ENCODE assay signal across 10 cellular contexts in genomic region chr1:15965228-15965767, GRCh38. TPM values are rescaled to one million over a fixed set of nuclear protein-coding genes. Genes with fewer than 3 reads are reported as not detected.
DNase-seq lines count a peak whose midpoint lies in the region; ATAC-seq lines count a peak whose summit lies in the region.
"Had no signal": no experiment of that assay in that cellular context is flagged by ENCODE, and none has a peak within 500 bp of the region (broad histone marks: within the 10 kb centered on the region; RNA-seq: fewer than 3 reads in every experiment).

No MANE protein-coding gene starts in this region.

- CTCF ChIA-PET in activated CD8-positive, alpha-beta memory T cell treated with anti-CD3 and anti-CD28 coated beads, Interleukin-2, amount 10 ng/mL, durations not matched to agents 7 days and 5 days (lab: Charles Lee): interaction anchor here (1.1 to 2.2 kb wide), 4 partner anchors 11 to 641 kb away, joined by 3 to 9 read pairs (median 4); partner anchors contain the start of gene ZBTB17

- H3K4me3 Mint-ChIP-seq in activated CD8-positive, alpha-beta memory T cell treated with anti-CD3 and anti-CD28 coated beads, Interleukin-2, amount 10 ng/mL, durations not matched to agents 7 days and 5 days: peak overlapping the region; percentile 37
- peak overlapping the region; percentile 77 for H3K4me3 Mint-ChIP-seq in activated naive CD8-positive, alpha-beta T cell treated with anti-CD3 and anti-CD28 coated beads for 36 hours

- peaks cover 42% of the 10 kb centered on the region for H3K36me3 Mint-ChIP-seq in activated CD8-positive, alpha-beta memory T cell treated with anti-CD3 and anti-CD28 coated beads, Interleukin-2, amount 10 ng/mL, durations not matched to agents 7 days and 5 days
- peaks cover 62% of the 10 kb centered on the region for H3K36me3 Mint-ChIP-seq in activated naive CD8-positive, alpha-beta T cell treated with anti-CD3 and anti-CD28 coated beads for 36 hours

- H3K27ac Mint-ChIP-seq in activated CD8-positive, alpha-beta memory T cell treated with anti-CD3 and anti-CD28 coated beads, Interleukin-2, amount 10 ng/mL, durations not matched to agents 7 days and 5 days: peak overlapping the region; percentile 80
- H3K27ac Mint-ChIP-seq in activated naive CD8-positive, alpha-beta T cell treated with anti-CD3 and anti-CD28 coated beads for 36 hours: peak overlapping the region; percentile 100

- DNase-seq in activated CD8-positive, alpha-beta memory T cell treated with anti-CD3 and anti-CD28 coated beads, Interleukin-2, amount 10 ng/mL, durations not matched to agents 7 days and 5 days: no peak
- DNase-seq in activated CD8-positive, alpha-beta memory T cell treated with anti-CD3 and anti-CD28 coated beads, Interleukin-2, amount 50 U/mL, for 48 hours: no peak
- peak; percentile 31 for DNase-seq in activated naive CD8-positive, alpha-beta T cell treated with anti-CD3 and anti-CD28 coated beads for 36 hours
- DNase-seq in hepatic stellate cell (ENCODE audit: low spot score) (peak; percentile 59), superior temporal gyrus (ENCODE audit: extremely low spot score) (peak; percentile 95), SIG-M5 (lab: John Stamatoyannopoulos, UW) (no peak), NCI-H524 treated with DMSO at 0.1 percent for 48 hours (lab: John Stamatoyannopoulos, UW) (no peak)
- DNase-seq: NCI-H226 had no signal

- H3K4me1 Mint-ChIP-seq in activated CD8-positive, alpha-beta memory T cell treated with anti-CD3 and anti-CD28 coated beads, Interleukin-2, amount 10 ng/mL, durations not matched to agents 7 days and 5 days: peaks cover 65% of the 10 kb centered on the region
- peaks cover 86% of the 10 kb centered on the region for H3K4me1 Mint-ChIP-seq in activated naive CD8-positive, alpha-beta T cell treated with anti-CD3 and anti-CD28 coated beads for 36 hours

- no peaks in the 10 kb centered on the region for H3K27me3 Mint-ChIP-seq in activated CD8-positive, alpha-beta memory T cell treated with anti-CD3 and anti-CD28 coated beads, Interleukin-2, amount 10 ng/mL, durations not matched to agents 7 days and 5 days
- no peaks in the 10 kb centered on the region for H3K27me3 Mint-ChIP-seq in activated naive CD8-positive, alpha-beta T cell treated with anti-CD3 and anti-CD28 coated beads for 36 hours

- ATAC-seq in activated CD8-positive, alpha-beta memory T cell treated with anti-CD3 and anti-CD28 coated beads, Interleukin-2, amount 10 ng/mL, durations not matched to agents 7 days and 5 days: no peak
- no peak for ATAC-seq in GM19328 (IDR thresholded peaks at IDR 0.05; ENCODE audit: unreplicated experiment)

- H3K9me3 Mint-ChIP-seq in activated CD8-positive, alpha-beta memory T cell treated with anti-CD3 and anti-CD28 coated beads, Interleukin-2, amount 10 ng/mL, durations not matched to agents 7 days and 5 days (ENCODE audit: low read depth): no peaks in the 10 kb centered on the region
- peaks cover 13% of the 10 kb centered on the region for H3K9me3 Mint-ChIP-seq in activated naive CD8-positive, alpha-beta T cell treated with anti-CD3 and anti-CD28 coated beads for 36 hours

RNA-seq across cellular contexts. Expression of gene ZBTB17, which starts 10.6 kb away (rescaled TPM):
- 10 to 100 TPM; 55.8 to 68.8 TPM for total RNA-seq in activated CD8-positive, alpha-beta memory T cell treated with anti-CD3 and anti-CD28 coated beads, Interleukin-2, amount 10 ng/mL, durations not matched to agents 7 days and 5 days
- total RNA-seq in activated naive CD8-positive, alpha-beta T cell treated with anti-CD3 and anti-CD28 coated beads for 36 hours: 10 to 100 TPM; 52.3 to 56.1 TPM

RNA-seq across cellular contexts. Expression of gene SRARP, which starts 38.7 kb away (rescaled TPM):
- not detected for total RNA-seq in activated CD8-positive, alpha-beta memory T cell treated with anti-CD3 and anti-CD28 coated beads, Interleukin-2, amount 10 ng/mL, durations not matched to agents 7 days and 5 days
- total RNA-seq in activated naive CD8-positive, alpha-beta T cell treated with anti-CD3 and anti-CD28 coated beads for 36 hours: not detected
- total RNA-seq: urinary bladder had no signal

RNA-seq across cellular contexts. Expression of gene HSPB7, which starts 52.5 kb away (rescaled TPM):
- not detected for total RNA-seq in activated CD8-positive, alpha-beta memory T cell treated with anti-CD3 and anti-CD28 coated beads, Interleukin-2, amount 10 ng/mL, durations not matched to agents 7 days and 5 days
- not detected for total RNA-seq in activated naive CD8-positive, alpha-beta T cell treated with anti-CD3 and anti-CD28 coated beads for 36 hours

RNA-seq across cellular contexts. Expression of gene CLCNKA, which starts 56.5 kb away (rescaled TPM):
- total RNA-seq in activated CD8-positive, alpha-beta memory T cell treated with anti-CD3 and anti-CD28 coated beads, Interleukin-2, amount 10 ng/mL, durations not matched to agents 7 days and 5 days: not detected
- not detected for total RNA-seq in activated naive CD8-positive, alpha-beta T cell treated with anti-CD3 and anti-CD28 coated beads for 36 hours
- total RNA-seq: urinary bladder had no signal

Comparison
In these comparisons a context has a peak if more than half of its experiments do, and no peak if none do; other contexts are left out.
1. DNase-seq: peak in activated naive CD8-positive, alpha-beta T cell treated with anti-CD3 and anti-CD28 coated beads for 36 hours (single experiment), hepatic stellate cell (single experiment) and superior temporal gyrus (single experiment); none in activated CD8-positive, alpha-beta memory T cell treated with anti-CD3 and anti-CD28 coated beads, Interleukin-2, amount 10 ng/mL, durations not matched to agents 7 days and 5 days (single experiment), activated CD8-positive, alpha-beta memory T cell treated with anti-CD3 and anti-CD28 coated beads, Interleukin-2, amount 50 U/mL, for 48 hours (single experiment), SIG-M5 (single experiment) and NCI-H524 treated with DMSO at 0.1 percent for 48 hours (single experiment).